10 cellular contexts compared by ENCODE assay signal in genomic region chr2:20352230-20353216, GRCh38. TPM values are rescaled to one million over a fixed set of nuclear protein-coding genes. Genes with fewer than 3 reads are reported as not detected.
DNase-seq lines count a peak whose midpoint lies in the region; ATAC-seq and TF ChIP-seq lines count a peak whose summit lies in the region.
"Had no signal": no experiment of that assay in that cellular context is flagged by ENCODE, and none has a peak within 500 bp of the region (broad histone marks: within the 10 kb centered on the region; RNA-seq: fewer than 3 reads in every experiment).

No MANE protein-coding gene starts in this region.

- H3K4me3 Mint-ChIP-seq in H9 = no peak overlapping the region
- no peak overlapping the region for H3K4me3 Mint-ChIP-seq in activated naive CD8-positive, alpha-beta T cell treated with anti-CD3 and anti-CD28 coated beads, Interleukin-2, amount 50 U/mL, for 24 hours

- H3K18ac ChIP-seq in H9 (ENCODE audit: insufficient read length, low read depth, low read length) (no peak overlapping the region), mesenchymal stem cell (ENCODE audit: low read depth in 1 of 2, low read length in 2 of 2) (peak overlapping the region in 1 of 2 experiments; percentile 54)

- H3K4ac ChIP-seq in H9 (ENCODE audit: low read depth, low read length) = no peak overlapping the region
- H3K4ac ChIP-seq in mesenchymal stem cell (ENCODE audit: low read depth in 1 of 2, low read length in 2 of 2) = peak overlapping the region; percentile 57 to 75

- H2BK120ac ChIP-seq in H9 (ENCODE audit: low read depth, low read length, poor library complexity, severe bottlenecking) (no peak overlapping the region), mesenchymal stem cell (ENCODE audit: low read depth, low read length) (no peak overlapping the region)

- H3T11ph ChIP-seq in H9 (ENCODE audit: low read length) = no peak overlapping the region

- peaks cover 10 to 19% of the 10 kb centered on the region in 2 experiments for H3K4me1 Mint-ChIP-seq in H9
- peaks cover 17% of the 10 kb centered on the region for H3K4me1 Mint-ChIP-seq in activated naive CD8-positive, alpha-beta T cell treated with anti-CD3 and anti-CD28 coated beads, Interleukin-2, amount 50 U/mL, for 24 hours

- H2BK5ac ChIP-seq in H9 (ENCODE audit: insufficient read length, low read length) = no peak overlapping the region
- no peak overlapping the region for H2BK5ac ChIP-seq in mesenchymal stem cell (ENCODE audit: low read depth, low read length, poor library complexity, severe bottlenecking)

- H2BK15ac ChIP-seq in H9 (ENCODE audit: low read depth, low read length) = no peak overlapping the region
- H2BK15ac ChIP-seq in mesenchymal stem cell (ENCODE audit: low read depth, poor library complexity, severe bottlenecking) = peak overlapping the region; percentile 63

- H3K9ac ChIP-seq in H9 (ENCODE audit: extremely low read depth, insufficient read length, low read length) (no peak overlapping the region), mesenchymal stem cell (ENCODE audit: low read length) (no peak overlapping the region)

- H3K14ac ChIP-seq in H9 (ENCODE audit: insufficient read depth, low read length) (no peak overlapping the region), mesenchymal stem cell (ENCODE audit: low read length in 2 of 2) (no peak overlapping the region)

- no peak overlapping the region for H2AK5ac ChIP-seq in H9 (ENCODE audit: insufficient read length, low read length)
- H2AK5ac ChIP-seq in mesenchymal stem cell (ENCODE audit: low read length, severe bottlenecking) = no peak overlapping the region

- H4K8ac ChIP-seq in H9 (replicated peaks; ENCODE audit: insufficient read length, low read depth, low read length) (no peak overlapping the region), mesenchymal stem cell (ENCODE audit: low read length) (peak overlapping the region; percentile 72)

- intact Hi-C loops in A673 (cut with micrococcal nuclease; ENCODE audit: unreplicated experiment) = no loop called here

- no peak overlapping the region for H3K56ac ChIP-seq in H9 (ENCODE audit: insufficient read length, low read depth, low read length)

- no peak for ATAC-seq in activated naive CD8-positive, alpha-beta T cell treated with anti-CD3 and anti-CD28 coated beads, Interleukin-2, amount 50 U/mL, for 24 hours

- no peak for DNase-seq in A673 (ENCODE audit: low spot score)
- no peak for DNase-seq in H9
- DNase-seq in WERI-Rb-1 = peak; percentile 79
- no peak for DNase-seq in mesenchymal stem cell
- DNase-seq in activated naive CD8-positive, alpha-beta T cell treated with anti-CD3 and anti-CD28 coated beads, Interleukin-2, amount 50 U/mL, for 24 hours = no peak
- no peak for DNase-seq in midbrain (lab: John Stamatoyannopoulos, UW)
- no peak for DNase-seq in Kasumi-1 (lab: John Stamatoyannopoulos, UW)
- DNase-seq in HUDEP-2 (lab: John Stamatoyannopoulos, UW; ENCODE audit: unreplicated experiment in 76 of 76) = no peak
- DNase-seq: activated CD4-positive, alpha-beta T cell treated with anti-CD3 and anti-CD28 coated beads, Interleukin-2, amount 50 U/mL, for 4 hours had no signal

- H3K4me2 ChIP-seq in H9 (ENCODE audit: insufficient read depth, insufficient read length, low read length) (peak overlapping the region; percentile 87), mesenchymal stem cell (ENCODE audit: low read length, poor library complexity, severe bottlenecking) (no peak overlapping the region)

- TF ChIP-seq CTCF in A673 (conservative IDR thresholded peaks at IDR 0.05; ENCODE audit: low read depth, low read length) (no peak), H9 (conservative IDR thresholded peaks at IDR 0.05) (no peak), WERI-Rb-1 (IDR thresholded peaks at IDR 0.05; ENCODE audit: low read depth, low read length) (no peak)

- H3K27ac ChIP-seq in A673 (ENCODE audit: low read depth, low read length, poor library complexity, severe bottlenecking) (peak overlapping the region; percentile 93), H9 (ENCODE audit: insufficient read length, low read depth, low read length) (no peak overlapping the region), WERI-Rb-1 (peak overlapping the region; percentile 97), mesenchymal stem cell (ENCODE audit: low read length, poor library complexity, severe bottlenecking) (no peak overlapping the region)

- H3K4me3 ChIP-seq in A673 (ENCODE audit: low read depth, low read length, poor library complexity, severe bottlenecking) = peak overlapping the region; percentile 53
- peak overlapping the region; percentile 63 for H3K4me3 ChIP-seq in WERI-Rb-1 (ENCODE audit: low read depth, low read length)
- H3K4me3 ChIP-seq in mesenchymal stem cell (ENCODE audit: insufficient read depth in 1 of 2, low read depth in 1 of 2, low read length in 2 of 2) = no peak overlapping the region

- H3K23ac ChIP-seq in H9 (ENCODE audit: insufficient read length, low read depth, low read length) (no peak overlapping the region), mesenchymal stem cell (ENCODE audit: low read length in 2 of 2) (no peak overlapping the region)

- no peak overlapping the region for H4K5ac ChIP-seq in H9 (ENCODE audit: insufficient read length, low read depth, low read length)

- no peak overlapping the region for H2BK20ac ChIP-seq in H9 (ENCODE audit: low read depth, low read length, poor library complexity, severe bottlenecking)

- H2AFZ ChIP-seq in H9 (ENCODE audit: low read length) (peak overlapping the region; percentile 23), mesenchymal stem cell (ENCODE audit: low read depth, low read length) (no peak overlapping the region)

- H3K79me1 ChIP-seq in H9 (ENCODE audit: insufficient read depth, low read depth, low read length, poor library complexity, severe bottlenecking) = no peaks in the 10 kb centered on the region
- no peaks in the 10 kb centered on the region for H3K79me1 ChIP-seq in mesenchymal stem cell (replicated peaks; ENCODE audit: low read length, poor library complexity, severe bottlenecking)

- BruUV-seq in A673 (replicated peaks; lab: Mats Ljungman, UMichigan) = no TSS peak

- no peaks in the 10 kb centered on the region for H3K27me3 Mint-ChIP-seq in H9 (ENCODE audit: low read depth)
- peaks cover 3% of the 10 kb centered on the region for H3K27me3 Mint-ChIP-seq in activated naive CD8-positive, alpha-beta T cell treated with anti-CD3 and anti-CD28 coated beads, Interleukin-2, amount 50 U/mL, for 24 hours

- no peaks in the 10 kb centered on the region for H3K9me3 Mint-ChIP-seq in H9
- H3K9me3 Mint-ChIP-seq in activated naive CD8-positive, alpha-beta T cell treated with anti-CD3 and anti-CD28 coated beads, Interleukin-2, amount 50 U/mL, for 24 hours = no peaks in the 10 kb centered on the region
- H3K9me3 Mint-ChIP-seq: brain had no signal

- H3K4me1 ChIP-seq in A673 (ENCODE audit: insufficient read depth, low read length, poor library complexity, severe bottlenecking) = peaks cover 36% of the 10 kb centered on the region
- H3K4me1 ChIP-seq in H9 (ENCODE audit: insufficient read depth, low read length) = no peaks in the 10 kb centered on the region; the same call in none of the 2 replicates
- peaks cover 10% of the 10 kb centered on the region for H3K4me1 ChIP-seq in mesenchymal stem cell (ENCODE audit: control insufficient read depth, insufficient read depth, low read depth, low read length)

- H3K36me3 ChIP-seq in A673 (ENCODE audit: insufficient read depth, low read length, poor library complexity, severe bottlenecking) = no peaks in the 10 kb centered on the region
- peaks cover 22% of the 10 kb centered on the region for H3K36me3 ChIP-seq in WERI-Rb-1
- peaks cover 0 to 3% of the 10 kb centered on the region in 2 experiments for H3K36me3 ChIP-seq in mesenchymal stem cell (ENCODE audit: control insufficient read depth in 1 of 2, insufficient read depth in 2 of 2, low read depth in 1 of 2, low read length in 2 of 2)

- H3K27me3 ChIP-seq in A673 (replicated peaks; ENCODE audit: insufficient read depth, low read depth, low read length, poor library complexity) (no peaks in the 10 kb centered on the region), H9 (ENCODE audit: insufficient read depth, low read length) (no peaks in the 10 kb centered on the region), WERI-Rb-1 (ENCODE audit: insufficient read depth, low read depth, severe bottlenecking) (no peaks in the 10 kb centered on the region), mesenchymal stem cell (ENCODE audit: control insufficient read depth in 1 of 2, insufficient read depth in 1 of 2, low read length in 2 of 2) (no peaks in the 10 kb centered on the region)

- H2BK12ac ChIP-seq in H9 (ENCODE audit: insufficient read length, low read depth, low read length) (no peak overlapping the region), mesenchymal stem cell (ENCODE audit: low read length in 2 of 2) (no peak overlapping the region)

- CTCF ChIA-PET in A673 (lab: Charles Lee) = no interaction called here

- no CpG with 5 or more reads among the region's 9 CpGs for WGBS in H9 (ENCODE audit: extremely low coverage, insufficient read length, low lambda C conversion rate)
- WGBS in mesenchymal stem cell = 90% methylated on average over 4 of the region's 9 CpGs

- H4K20me1 ChIP-seq in H9 (ENCODE audit: control insufficient read depth, insufficient read depth, insufficient read length) = no peaks in the 10 kb centered on the region

- peaks cover 7 to 9% (median 7%) of the 10 kb centered on the region in 3 experiments; a peak in 6 of 7 replicates for H3K36me3 Mint-ChIP-seq in H9 (ENCODE audit: insufficient read depth in 1 of 3, low read depth in 3 of 3)
- peaks cover 16% of the 10 kb centered on the region for H3K36me3 Mint-ChIP-seq in activated naive CD8-positive, alpha-beta T cell treated with anti-CD3 and anti-CD28 coated beads, Interleukin-2, amount 50 U/mL, for 24 hours (ENCODE audit: low read depth)

- H3K27ac Mint-ChIP-seq in H9 = no peak overlapping the region
- no peak overlapping the region for H3K27ac Mint-ChIP-seq in activated naive CD8-positive, alpha-beta T cell treated with anti-CD3 and anti-CD28 coated beads, Interleukin-2, amount 50 U/mL, for 24 hours
- H3K27ac Mint-ChIP-seq: brain had no signal

- peaks cover 24% of the 10 kb centered on the region for H3K79me2 ChIP-seq in H9 (ENCODE audit: insufficient read depth, low read length)

- H3K9me3 ChIP-seq in A673 (ENCODE audit: low read depth, low read length, poor library complexity, severe bottlenecking) (no peaks in the 10 kb centered on the region), H9 (ENCODE audit: control insufficient read depth, low read depth, low read length) (no peaks in the 10 kb centered on the region), WERI-Rb-1 (ENCODE audit: severe bottlenecking) (no peaks in the 10 kb centered on the region), mesenchymal stem cell (ENCODE audit: control insufficient read depth, low read length) (no peaks in the 10 kb centered on the region)

- no peak overlapping the region for H4K91ac ChIP-seq in H9 (ENCODE audit: insufficient read length, low read depth, low read length)
- no peak overlapping the region for H4K91ac ChIP-seq in mesenchymal stem cell (ENCODE audit: low read length)

- H3K23me2 ChIP-seq in H9 (ENCODE audit: insufficient read length, low read depth, low read length, poor library complexity, severe bottlenecking) = peaks cover 7% of the 10 kb centered on the region

- POLR2A ChIA-PET in A673 (lab: Charles Lee; ENCODE audit: low non-redundant PET) = interaction anchor here (0.6 kb wide), 1 partner anchor 90 kb away, joined by 4 read pairs; no protein-coding TSS in a partner anchor

RNA-seq across cellular contexts. Expression of gene PUM2, which starts 1.9 kb away (rescaled TPM):
- total RNA-seq in A673 (2021) = 109 and 112 TPM in 2 replicates
- total RNA-seq in H9 (2021) = 92.3 and 96.6 TPM in 2 replicates
- 23.4 TPM for polyA plus RNA-seq in mesenchymal stem cell (2013, experiment 1 of 2)
- polyA plus RNA-seq in mesenchymal stem cell (2013, experiment 2 of 2) = 23.8 TPM

Comparison
In these comparisons a context has a peak if more than half of its experiments do, and no peak if none do; other contexts are left out.
1. H3K27ac ChIP-seq: peak in A673 (single experiment) and WERI-Rb-1 (single experiment); none in H9 (single experiment) and mesenchymal stem cell (single experiment).
2. H3K4me3 ChIP-seq: peak in A673 (single experiment) and WERI-Rb-1 (single experiment); none in mesenchymal stem cell (0 of 2).